Comparison of ENCODE assay signal across 19 cellular contexts in genomic region chr2:225893151-225893550, GRCh38.
DNase-seq lines count a peak whose midpoint lies in the region; ATAC-seq and TF ChIP-seq lines count a peak whose summit lies in the region.
"Had no signal": no experiment of that assay in that cellular context is flagged by ENCODE, and none has a peak within 500 bp of the region (broad histone marks: within the 10 kb centered on the region; RNA-seq: fewer than 3 reads in every experiment).

No MANE protein-coding gene starts in this region.

- TF ChIP-seq POLR2A in IMR-90 (IDR thresholded peaks at IDR 0.05; ENCODE audit: low read depth, low read length) (no peak), adrenal gland (IDR thresholded peaks at IDR 0.05) (no peak)

- no peak overlapping the region for H3K9ac ChIP-seq in IMR-90 (ENCODE audit: low read depth, low read length)
- H3K9ac ChIP-seq in trophoblast cell (ENCODE audit: low read length), result no peak overlapping the region
- H3K9ac ChIP-seq: GM23248 had no signal

- H3K4me3 ChIP-seq in IMR-90 (ENCODE audit: insufficient read depth, low read depth, low read length) (no peak overlapping the region), adrenal gland (no peak overlapping the region), trophoblast cell (ENCODE audit: low read depth, low read length) (no peak overlapping the region), MG63 (no peak overlapping the region)
- H3K4me3 ChIP-seq: GM12878, GM23248, HAP-1 had no signal

- H3K4ac ChIP-seq in IMR-90 (ENCODE audit: low read depth, low read length) (peak overlapping the region; percentile 74), trophoblast cell (ENCODE audit: low read depth, low read length) (no peak overlapping the region)

- H3K9me1 ChIP-seq in IMR-90 (ENCODE audit: insufficient read depth, low read length), result 0 out of 2 replicates have a peak, but pooled peaks cover 3% of the 10 kb centered on the region

- no peaks in the 10 kb centered on the region for H3K79me1 ChIP-seq in IMR-90 (ENCODE audit: low read depth in 1 of 2, low read length in 2 of 2)
- H3K79me1 ChIP-seq in trophoblast cell (ENCODE audit: low read length), result no peaks in the 10 kb centered on the region

- no peak overlapping the region for H3K27ac ChIP-seq in IMR-90 (ENCODE audit: insufficient read depth, low read length)
- no peak overlapping the region for H3K27ac ChIP-seq in adrenal gland
- H3K27ac ChIP-seq in trophoblast cell (ENCODE audit: low read depth, low read length), result no peak overlapping the region
- H3K27ac ChIP-seq: GM23248 had no signal

- ATAC-seq in IMR-90 (ENCODE audit: low read depth) (no peak), left lobe of liver (peak; percentile 94)
- ATAC-seq: GM12878 had no signal

- no peaks in the 10 kb centered on the region for H3K79me2 ChIP-seq in trophoblast cell (ENCODE audit: control insufficient read depth, insufficient read depth, low read length, poor library complexity)

- POLR2A ChIA-PET in IMR-90 (lab: Charles Lee; ENCODE audit: unreplicated experiment), result no interaction called here

- peak overlapping the region; percentile 30 for H4K12ac ChIP-seq in trophoblast cell (ENCODE audit: low read depth, low read length)

- H2AFZ ChIP-seq in IMR-90 (replicated peaks; ENCODE audit: low read length, poor library complexity) (no peak overlapping the region), trophoblast cell (ENCODE audit: insufficient read depth, low read length, poor library complexity) (no peak overlapping the region)
- H2AFZ ChIP-seq: GM23248 had no signal

- no peaks in the 10 kb centered on the region for H4K20me1 ChIP-seq in IMR-90 (ENCODE audit: insufficient read depth, low read length)

- peak overlapping the region; percentile 87 for H4K91ac ChIP-seq in IMR-90 (ENCODE audit: insufficient read depth, low read depth, low read length)
- peak overlapping the region; percentile 1 for H4K91ac ChIP-seq in trophoblast cell (ENCODE audit: low read depth, low read length)

- dilution Hi-C loops in IMR-90 (cut with HindIII; ENCODE audit: low sequenced_read_pairs, unreplicated experiment), result no loop called here

- no peak overlapping the region for H2BK12ac ChIP-seq in trophoblast cell (ENCODE audit: low read length)

- DNase-seq in IMR-90 (no peak), adrenal gland (peak in 4 of 7 donors; percentile 17 to 44 (median 20)), left lobe of liver (ENCODE audit: low spot score) (peak; percentile 56), trophoblast cell (no peak), glomerular visceral epithelial cell (ENCODE audit: extremely low spot score) (no peak), MG63 (no peak)
- DNase-seq in effector CD8-positive, alpha-beta T cell (lab: John Stamatoyannopoulos, UW), result no peak
- DNase-seq: BE2C, DMS79, GM23248, KBM-7, NCI-H1105, NCI-H2029 treated with DMSO at 0.1 percent for 48 hours, NCI-H226, NCI-H524, NCI-H774, Right ventricle myocardium superior had no signal

- H3K27me3 ChIP-seq in IMR-90 (ENCODE audit: control insufficient read depth, insufficient read depth, low read length) (no peaks in the 10 kb centered on the region), adrenal gland (no peaks in the 10 kb centered on the region), trophoblast cell (ENCODE audit: insufficient read depth, low read length) (no peaks in the 10 kb centered on the region), MG63 (no peaks in the 10 kb centered on the region)
- H3K27me3 ChIP-seq: BE2C had no signal

- H2AK5ac ChIP-seq in IMR-90 (ENCODE audit: low read depth, low read length), result peak overlapping the region; percentile 89
- no peak overlapping the region for H2AK5ac ChIP-seq in trophoblast cell (ENCODE audit: low read length)

- peak overlapping the region; percentile 73; the same call in 1 of the 3 replicates for H2BK15ac ChIP-seq in IMR-90 (ENCODE audit: low read depth, low read length)

- H3K18ac ChIP-seq in IMR-90 (ENCODE audit: low read depth, low read length) (peak overlapping the region; percentile 80), trophoblast cell (ENCODE audit: low read length) (no peak overlapping the region)

- H4K5ac ChIP-seq in IMR-90 (ENCODE audit: low read depth, low read length), result peak overlapping the region; percentile 84; the same call in 1 of the 2 replicates

- H2BK5ac ChIP-seq in IMR-90 (ENCODE audit: low read depth, low read length, poor library complexity, severe bottlenecking), result peak overlapping the region; percentile 28
- H2BK5ac ChIP-seq in trophoblast cell (ENCODE audit: low read depth, low read length, poor library complexity), result no peak overlapping the region

- in situ Hi-C loops in IMR-90 (cut with MboI; ENCODE audit: low sequenced_read_pairs), result loop anchor here (25.0 kb wide), 1 partner anchor 294 kb away; no protein-coding TSS in a partner anchor

- H3K36me3 ChIP-seq in IMR-90 (ENCODE audit: control insufficient read depth, insufficient read depth, low read length), result no peaks in the 10 kb centered on the region
- H3K36me3 ChIP-seq in adrenal gland (replicated peaks in 1 of 2), result no peaks in the 10 kb centered on the region
- no peaks in the 10 kb centered on the region for H3K36me3 ChIP-seq in trophoblast cell (ENCODE audit: control insufficient read depth in 1 of 2, insufficient read depth in 2 of 2, low read length in 2 of 2)
- no peaks in the 10 kb centered on the region for H3K36me3 ChIP-seq in MG63
- H3K36me3 ChIP-seq: BE2C, HAP-1 had no signal

- H3K4me1 ChIP-seq in IMR-90 (ENCODE audit: control insufficient read depth, insufficient read depth, low read length) (peaks cover 10% of the 10 kb centered on the region), adrenal gland (replicated peaks in 1 of 2) (peaks cover 0 to 12% of the 10 kb centered on the region in 2 donors), trophoblast cell (ENCODE audit: control insufficient read depth in 1 of 2, insufficient read depth in 2 of 2, low read length in 2 of 2) (no peaks in the 10 kb centered on the region)
- H3K4me1 ChIP-seq: BE2C, HAP-1 had no signal

- H3K14ac ChIP-seq in IMR-90 (replicated peaks; ENCODE audit: low read depth, low read length) (peak overlapping the region; percentile 85; the same call in 1 of the 2 replicates), trophoblast cell (ENCODE audit: low read length) (no peak overlapping the region)

- no peaks in the 10 kb centered on the region for H3K9me3 ChIP-seq in IMR-90 (ENCODE audit: control insufficient read depth, insufficient read depth, low read length)
- H3K9me3 ChIP-seq in adrenal gland (replicated peaks in 1 of 3), result no peaks in the 10 kb centered on the region
- no peaks in the 10 kb centered on the region for H3K9me3 ChIP-seq in trophoblast cell (ENCODE audit: insufficient read depth, low read depth, low read length)
- no peaks in the 10 kb centered on the region; the same call in 1 of the 2 replicates for H3K9me3 ChIP-seq in MG63
- H3K9me3 ChIP-seq: BE2C, HAP-1 had no signal

- CTCF ChIA-PET in IMR-90 (lab: Yijun Ruan, JAX), result no interaction called here

- H3K56ac ChIP-seq in IMR-90 (ENCODE audit: extremely low read depth, insufficient read depth, low read length), result no peak overlapping the region

- H3K23ac ChIP-seq in IMR-90 (ENCODE audit: low read depth, low read length) (no peak overlapping the region; the same call in 1 of the 2 replicates), trophoblast cell (ENCODE audit: low read length) (no peak overlapping the region)

- H2AK9ac ChIP-seq in IMR-90 (replicated peaks; ENCODE audit: low read depth, low read length, poor library complexity), result no peak overlapping the region

- peak overlapping the region; percentile 28 for H2BK120ac ChIP-seq in IMR-90 (ENCODE audit: low read depth, low read length)
- no peak overlapping the region for H2BK120ac ChIP-seq in trophoblast cell (ENCODE audit: insufficient read depth, low read length, poor library complexity)

- H4K8ac ChIP-seq in IMR-90 (ENCODE audit: low read depth in 2 of 2, low read length in 2 of 2), result peak overlapping the region in 1 of 2 experiments; percentile 62; a peak in 2 of 4 replicates
- no peak overlapping the region for H4K8ac ChIP-seq in trophoblast cell (ENCODE audit: low read depth, low read length)

- H3K4me2 ChIP-seq in IMR-90 (ENCODE audit: low read depth, low read length) (no peak overlapping the region), trophoblast cell (ENCODE audit: low read length) (no peak overlapping the region)

- peak overlapping the region; percentile 13; the same call in 1 of the 2 replicates for H2BK20ac ChIP-seq in IMR-90 (ENCODE audit: low read depth, low read length)

- no TSS peak for BruUV-seq in IMR-90 (replicated peaks; lab: Mats Ljungman, UMichigan)

- TF ChIP-seq RAD21 in IMR-90 (IDR thresholded peaks at IDR 0.05; ENCODE audit: low read length), result no peak

- intact Hi-C loops in IMR-90 (cut with micrococcal nuclease) (loop anchor here (5.0 kb wide), 1 partner anchor 139 kb away; no protein-coding TSS in a partner anchor), adrenal gland (cut with DNase I) (loop anchor here (5.0 kb wide), 2 partner anchors 904 to 909 kb away; partner anchors contain the start of gene IRS1 (in 1 of the 2))

- TF ChIP-seq CTCF in IMR-90 (conservative IDR thresholded peaks at IDR 0.05; ENCODE audit: low read depth, low read length), result no peak
- no peak for TF ChIP-seq CTCF in adrenal gland (IDR thresholded peaks at IDR 0.05)

TF ChIP-seq in IMR-90, 13 proteins besides CTCF, POLR2A, EP300 and RAD21 (continues in another document):
- no peak for TF ChIP-seq USF2 (IDR thresholded peaks at IDR 0.05; ENCODE audit: low read depth, low read length)
- TF ChIP-seq NFE2L2 (IDR thresholded peaks at IDR 0.05; ENCODE audit: low read depth, low read length), result no peak
- TF ChIP-seq MAFK (IDR thresholded peaks at IDR 0.05; ENCODE audit: low read depth, low read length), result no peak
- no peak for TF ChIP-seq FOS (IDR thresholded peaks at IDR 0.05; ENCODE audit: low read depth, low read length)
- TF ChIP-seq BHLHE40 (IDR thresholded peaks at IDR 0.05; ENCODE audit: low read depth, low read length), result no peak
- no peak for TF ChIP-seq ELK1 (IDR thresholded peaks at IDR 0.05; ENCODE audit: borderline replicate concordance, low read depth, low read length)
- TF ChIP-seq MXI1 (IDR thresholded peaks at IDR 0.05; ENCODE audit: borderline replicate concordance, low read depth, low read length), result no peak

Comparison
In these comparisons a context has a peak if more than half of its experiments do, and no peak if none do; other contexts are left out.
1. DNase-seq: peak in adrenal gland (4 of 7) and left lobe of liver (single experiment); none in IMR-90 (single experiment), trophoblast cell (0 of 2), glomerular visceral epithelial cell (single experiment), MG63 (single experiment) and effector CD8-positive, alpha-beta T cell (single experiment).